31 cellular contexts compared by ENCODE assay signal in the genomic region with DNA sequence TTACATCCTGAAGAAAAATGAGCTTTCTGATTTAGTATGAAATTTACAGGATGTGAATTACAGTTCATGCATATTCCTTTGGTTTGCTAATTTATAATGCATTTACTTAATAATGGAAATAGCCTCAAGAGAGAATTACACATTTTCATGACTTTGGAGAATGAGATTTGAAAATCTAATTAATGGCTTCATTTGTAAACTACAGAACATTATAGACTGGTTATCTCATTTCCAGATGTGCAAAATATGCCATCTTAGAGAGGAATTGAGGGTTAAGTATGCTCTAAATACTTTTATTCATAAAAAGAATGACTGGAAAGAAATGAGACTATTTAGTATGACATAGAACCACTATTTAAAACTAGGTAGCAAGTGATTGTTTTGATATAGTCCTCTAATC.
"Had no signal": no experiment of that assay in that cellular context is flagged by ENCODE, and none has a peak within 500 bp of the region (broad histone marks: within the 10 kb centered on the region; RNA-seq: fewer than 3 reads in every experiment).

No MANE protein-coding gene starts in this region.

- H3K4me1 ChIP-seq: breast epithelium had no signal

- H3K27ac ChIP-seq: body of pancreas, brain microvascular endothelial cell, breast epithelium, WERI-Rb-1 had no signal

- DNase-seq: activated CD4-positive, alpha-beta memory T cell treated with anti-CD3 and anti-CD28 coated beads, Interleukin-2, amount 10 ng/mL, durations not matched to agents 7 days and 5 days; activated CD4-positive, alpha-beta T cell treated with anti-CD3 and anti-CD28 coated beads for 1 hour; activated CD4-positive, alpha-beta T cell treated with anti-CD3 and anti-CD28 coated beads for 36 hours; activated CD4-positive, alpha-beta T cell treated with anti-CD3 and anti-CD28 coated beads for 48 hours; activated CD4-positive, alpha-beta T cell treated with anti-CD3 and anti-CD28 coated beads, Interleukin-2, amount 10 ng/mL, durations not matched to agents 7 days and 5 days; activated CD4-positive, alpha-beta T cell treated with anti-CD3 and anti-CD28 coated beads, Interleukin-2, amount 50 U/mL, for 48 hours; activated CD4-positive, CD25-positive, alpha-beta regulatory T cell; activated CD8-positive, alpha-beta memory T cell treated with anti-CD3 and anti-CD28 coated beads for 24 hours; activated CD8-positive, alpha-beta memory T cell treated with anti-CD3 and anti-CD28 coated beads, Interleukin-2, amount 10 ng/mL, durations not matched to agents 7 days and 5 days; activated CD8-positive, alpha-beta memory T cell treated with anti-CD3 and anti-CD28 coated beads, Interleukin-2, amount 50 U/mL, for 48 hours; activated CD8-positive, alpha-beta T cell treated with anti-CD3 and anti-CD28 coated beads, Interleukin-2, amount 10 ng/mL, durations not matched to agents 7 days and 5 days; activated effector memory CD4-positive, alpha-beta T cell treated with Interleukin-2 at 50 U/mL for 16 hours; activated gamma-delta T cell; activated naive CD4-positive, alpha-beta T cell treated with anti-CD3 and anti-CD28 coated beads, Interleukin-2, amount 10 ng/mL, durations not matched to agents 7 days and 5 days; activated naive CD4-positive, alpha-beta T cell treated with Interleukin-2 at 50 U/mL for 16 hours; activated naive CD8-positive, alpha-beta T cell treated with anti-CD3 and anti-CD28 coated beads, Interleukin-2, amount 10 ng/mL, durations not matched to agents 7 days and 5 days; activated naive CD8-positive, alpha-beta T cell treated with anti-CD3 and anti-CD28 coated beads, Interleukin-2, amount 50 U/mL, for 24 hours; activated T-cell treated with anti-CD3 and anti-CD28 coated beads, Interleukin-2, amount 50 U/mL, for 24 hours; activated T-cell treated with anti-CD3 and anti-CD28 coated beads, Interleukin-2, amount 50 U/mL, for 48 hours; amniotic stem cell; aorta; body of pancreas; brain microvascular endothelial cell; central memory CD4-positive, alpha-beta T cell; T-helper 1 cell; T-helper 2 cell; T-helper 9 cell; WERI-Rb-1 had no signal

- H3K27me3 ChIP-seq: body of pancreas, brain microvascular endothelial cell, breast epithelium had no signal

- H3K4me3 ChIP-seq: body of pancreas, breast epithelium had no signal

- ATAC-seq: activated CD4-positive, alpha-beta T cell treated with anti-CD3 and anti-CD28 coated beads for 36 hours; activated CD4-positive, CD25-positive, alpha-beta regulatory T cell treated with anti-CD3 and anti-CD28 coated beads, Interleukin-2, amount 50 U/mL, for 24 hours; activated CD8-positive, alpha-beta memory T cell treated with anti-CD3 and anti-CD28 coated beads, Interleukin-2, amount 10 ng/mL, durations not matched to agents 7 days and 5 days; activated CD8-positive, alpha-beta T cell treated with anti-CD3 and anti-CD28 coated beads, Interleukin-2, amount 10 ng/mL, durations not matched to agents 7 days and 5 days; activated naive CD8-positive, alpha-beta T cell treated with anti-CD3 and anti-CD28 coated beads, Interleukin-2, amount 50 U/mL, for 24 hours; body of pancreas; WTC11 had no signal

- H3K9me3 ChIP-seq: body of pancreas, breast epithelium had no signal

- H3K36me3 ChIP-seq: brain microvascular endothelial cell, breast epithelium, WERI-Rb-1 had no signal
